Comparison of ENCODE assay signal across 17 cellular contexts in genomic region chr7:110595694-110596093, GRCh38.
DNase-seq lines count a peak whose midpoint lies in the region; ATAC-seq lines count a peak whose summit lies in the region.
"Had no signal": no experiment of that assay in that cellular context is flagged by ENCODE, and none has a peak within 500 bp of the region (broad histone marks: within the 10 kb centered on the region; RNA-seq: fewer than 3 reads in every experiment).

No MANE protein-coding gene starts in this region.

- POLR2A ChIA-PET in activated CD4-positive, alpha-beta T cell treated with anti-CD3 and anti-CD28 coated beads, Interleukin-2, amount 10 ng/mL, durations not matched to agents 7 days and 5 days (lab: Charles Lee) = no interaction called here
- POLR2A ChIA-PET in activated CD4-positive, alpha-beta T cell treated with anti-CD3 and anti-CD28 coated beads for 36 hours (lab: Charles Lee) = no interaction called here
- POLR2A ChIA-PET in activated CD8-positive, alpha-beta T cell treated with anti-CD3 and anti-CD28 coated beads, Interleukin-2, amount 10 ng/mL, durations not matched to agents 7 days and 5 days (lab: Charles Lee) = interaction anchor here (0.8 kb wide), 1 partner anchor 525 kb away, joined by 3 read pairs; no protein-coding TSS in a partner anchor

- H3K4me3 Mint-ChIP-seq in activated CD4-positive, alpha-beta T cell treated with anti-CD3 and anti-CD28 coated beads, Interleukin-2, amount 10 ng/mL, durations not matched to agents 7 days and 5 days = no peak overlapping the region
- H3K4me3 Mint-ChIP-seq in activated CD4-positive, alpha-beta T cell treated with anti-CD3 and anti-CD28 coated beads for 36 hours = no peak overlapping the region
- H3K4me3 Mint-ChIP-seq in activated CD8-positive, alpha-beta T cell treated with anti-CD3 and anti-CD28 coated beads, Interleukin-2, amount 10 ng/mL, durations not matched to agents 7 days and 5 days = no peak overlapping the region
- H3K4me3 Mint-ChIP-seq in stimulated activated memory B cell treated with anti-CD40 and anti-IgM and Interleukin-4, amounts not matched to agents 10 μg/mL and 1 μg/mL and 100 μg/mL, for 72 hours = no peak overlapping the region
- H3K4me3 Mint-ChIP-seq: activated T-helper 1 cell treated with anti-CD3 and anti-CD28 coated beads, Interleukin-12 subunit alpha, Interleukin-12 subunit beta, Interleukin-2, Interleukin-4 antibody, amounts not matched to agents 30 ng/mL and 10 ng/mL and 1 ng/mL, durations not matched to agents 14 hours and 24 hours and 36 hours had no signal

- ATAC-seq in activated CD4-positive, alpha-beta T cell treated with anti-CD3 and anti-CD28 coated beads for 36 hours = no peak
- ATAC-seq in activated CD8-positive, alpha-beta T cell treated with anti-CD3 and anti-CD28 coated beads, Interleukin-2, amount 10 ng/mL, durations not matched to agents 7 days and 5 days = no peak
- peak; percentile 20 for ATAC-seq in stimulated activated memory B cell treated with anti-CD40 and anti-IgM and Interleukin-4, amounts not matched to agents 10 μg/mL and 1 μg/mL and 100 μg/mL, for 72 hours
- no peak for ATAC-seq in GM19452 (IDR thresholded peaks at IDR 0.05; ENCODE audit: unreplicated experiment)

- H3K27me3 Mint-ChIP-seq in activated CD4-positive, alpha-beta T cell treated with anti-CD3 and anti-CD28 coated beads, Interleukin-2, amount 10 ng/mL, durations not matched to agents 7 days and 5 days = no peaks in the 10 kb centered on the region
- no peaks in the 10 kb centered on the region for H3K27me3 Mint-ChIP-seq in activated CD4-positive, alpha-beta T cell treated with anti-CD3 and anti-CD28 coated beads for 36 hours
- H3K27me3 Mint-ChIP-seq in activated CD8-positive, alpha-beta T cell treated with anti-CD3 and anti-CD28 coated beads, Interleukin-2, amount 10 ng/mL, durations not matched to agents 7 days and 5 days (ENCODE audit: low read depth) = no peaks in the 10 kb centered on the region
- H3K27me3 Mint-ChIP-seq in stimulated activated memory B cell treated with anti-CD40 and anti-IgM and Interleukin-4, amounts not matched to agents 10 μg/mL and 1 μg/mL and 100 μg/mL, for 72 hours = no peaks in the 10 kb centered on the region

- intact Hi-C loops in activated CD4-positive, alpha-beta T cell treated with anti-CD3 and anti-CD28 coated beads for 36 hours (cut with DNase I, micrococcal nuclease) = loop anchor here (1.0 to 5.0 kb wide), 2 partner anchors 503 to 892 kb away; no protein-coding TSS in a partner anchor

- H3K9me3 Mint-ChIP-seq in activated CD4-positive, alpha-beta T cell treated with anti-CD3 and anti-CD28 coated beads, Interleukin-2, amount 10 ng/mL, durations not matched to agents 7 days and 5 days = no peaks in the 10 kb centered on the region
- no peaks in the 10 kb centered on the region for H3K9me3 Mint-ChIP-seq in activated CD4-positive, alpha-beta T cell treated with anti-CD3 and anti-CD28 coated beads for 36 hours (ENCODE audit: low read depth)
- no peaks in the 10 kb centered on the region for H3K9me3 Mint-ChIP-seq in activated CD8-positive, alpha-beta T cell treated with anti-CD3 and anti-CD28 coated beads, Interleukin-2, amount 10 ng/mL, durations not matched to agents 7 days and 5 days (ENCODE audit: insufficient read depth)
- no peaks in the 10 kb centered on the region for H3K9me3 Mint-ChIP-seq in stimulated activated memory B cell treated with anti-CD40 and anti-IgM and Interleukin-4, amounts not matched to agents 10 μg/mL and 1 μg/mL and 100 μg/mL, for 72 hours
- H3K9me3 Mint-ChIP-seq: activated T-helper 1 cell treated with anti-CD3 and anti-CD28 coated beads, Interleukin-12 subunit alpha, Interleukin-12 subunit beta, Interleukin-2, Interleukin-4 antibody, amounts not matched to agents 30 ng/mL and 10 ng/mL and 1 ng/mL, durations not matched to agents 14 hours and 24 hours and 36 hours had no signal

- no peak overlapping the region for H3K27ac Mint-ChIP-seq in activated CD4-positive, alpha-beta T cell treated with anti-CD3 and anti-CD28 coated beads, Interleukin-2, amount 10 ng/mL, durations not matched to agents 7 days and 5 days
- H3K27ac Mint-ChIP-seq in activated CD4-positive, alpha-beta T cell treated with anti-CD3 and anti-CD28 coated beads for 36 hours = no peak overlapping the region
- H3K27ac Mint-ChIP-seq in activated CD8-positive, alpha-beta T cell treated with anti-CD3 and anti-CD28 coated beads, Interleukin-2, amount 10 ng/mL, durations not matched to agents 7 days and 5 days = no peak overlapping the region
- no peak overlapping the region for H3K27ac Mint-ChIP-seq in stimulated activated memory B cell treated with anti-CD40 and anti-IgM and Interleukin-4, amounts not matched to agents 10 μg/mL and 1 μg/mL and 100 μg/mL, for 72 hours
- H3K27ac Mint-ChIP-seq: activated T-helper 1 cell treated with anti-CD3 and anti-CD28 coated beads, Interleukin-12 subunit alpha, Interleukin-12 subunit beta, Interleukin-2, Interleukin-4 antibody, amounts not matched to agents 30 ng/mL and 10 ng/mL and 1 ng/mL, durations not matched to agents 14 hours and 24 hours and 36 hours had no signal

- H3K36me3 Mint-ChIP-seq in activated CD4-positive, alpha-beta T cell treated with anti-CD3 and anti-CD28 coated beads, Interleukin-2, amount 10 ng/mL, durations not matched to agents 7 days and 5 days (ENCODE audit: low read depth) = no peaks in the 10 kb centered on the region
- H3K36me3 Mint-ChIP-seq in activated CD4-positive, alpha-beta T cell treated with anti-CD3 and anti-CD28 coated beads for 36 hours (ENCODE audit: low read depth) = no peaks in the 10 kb centered on the region
- no peaks in the 10 kb centered on the region for H3K36me3 Mint-ChIP-seq in activated CD8-positive, alpha-beta T cell treated with anti-CD3 and anti-CD28 coated beads, Interleukin-2, amount 10 ng/mL, durations not matched to agents 7 days and 5 days (ENCODE audit: low read depth)
- H3K36me3 Mint-ChIP-seq in stimulated activated memory B cell treated with anti-CD40 and anti-IgM and Interleukin-4, amounts not matched to agents 10 μg/mL and 1 μg/mL and 100 μg/mL, for 72 hours = no peaks in the 10 kb centered on the region

- peaks cover 6% of the 10 kb centered on the region for H3K4me1 Mint-ChIP-seq in activated CD4-positive, alpha-beta T cell treated with anti-CD3 and anti-CD28 coated beads, Interleukin-2, amount 10 ng/mL, durations not matched to agents 7 days and 5 days
- no peaks in the 10 kb centered on the region for H3K4me1 Mint-ChIP-seq in activated CD4-positive, alpha-beta T cell treated with anti-CD3 and anti-CD28 coated beads for 36 hours
- peaks cover 11% of the 10 kb centered on the region for H3K4me1 Mint-ChIP-seq in activated CD8-positive, alpha-beta T cell treated with anti-CD3 and anti-CD28 coated beads, Interleukin-2, amount 10 ng/mL, durations not matched to agents 7 days and 5 days (ENCODE audit: low read depth)
- H3K4me1 Mint-ChIP-seq in stimulated activated memory B cell treated with anti-CD40 and anti-IgM and Interleukin-4, amounts not matched to agents 10 μg/mL and 1 μg/mL and 100 μg/mL, for 72 hours = no peaks in the 10 kb centered on the region

- CTCF ChIA-PET in activated CD4-positive, alpha-beta T cell treated with anti-CD3 and anti-CD28 coated beads, Interleukin-2, amount 10 ng/mL, durations not matched to agents 7 days and 5 days (lab: Charles Lee) = no interaction called here
- CTCF ChIA-PET in activated CD4-positive, alpha-beta T cell treated with anti-CD3 and anti-CD28 coated beads for 36 hours (lab: Charles Lee) = interaction anchor here (1.0 to 1.9 kb wide), 2 partner anchors 9 to 503 kb away, joined by 3 to 5 read pairs; no protein-coding TSS in a partner anchor
- CTCF ChIA-PET in activated CD8-positive, alpha-beta T cell treated with anti-CD3 and anti-CD28 coated beads, Interleukin-2, amount 10 ng/mL, durations not matched to agents 7 days and 5 days (lab: Charles Lee) = interaction anchor here (1.1 to 1.6 kb wide), 6 partner anchors 24 to 503 kb away, joined by 3 to 9 read pairs (median 4); no protein-coding TSS in a partner anchor

- peak; percentile 33 for DNase-seq in activated CD4-positive, alpha-beta T cell treated with anti-CD3 and anti-CD28 coated beads, Interleukin-2, amount 10 ng/mL, durations not matched to agents 7 days and 5 days
- no peak for DNase-seq in activated CD4-positive, alpha-beta T cell treated with anti-CD3 and anti-CD28 coated beads for 36 hours
- DNase-seq in NCI-H1694 treated with DMSO at 0.1 percent for 48 hours (lab: John Stamatoyannopoulos, UW) (peak; percentile 30), DMS114 treated with DMSO at 0.1 percent for 48 hours (lab: John Stamatoyannopoulos, UW; ENCODE audit: unreplicated experiment) (no peak), MV-4-11 (lab: John Stamatoyannopoulos, UW) (no peak)
- peak; percentile 26 for DNase-seq in activated CD8-positive, alpha-beta T cell treated with anti-CD3 and anti-CD28 coated beads, Interleukin-2, amount 10 ng/mL, durations not matched to agents 7 days and 5 days
- DNase-seq: activated CD4-positive, alpha-beta T cell treated with anti-CD3 and anti-CD28 coated beads for 48 hours; anterior cingulate cortex; colonic mucosa; H7; NCI-H1092 treated with DMSO at 0.1 percent for 48 hours; NCI-H446 treated with DMSO at 0.1 percent for 48 hours; stimulated activated CD4-positive, alpha-beta T cell treated with anti-CD3 and anti-CD28 coated beads, Interleukin-4, amount 100 ng/mL, for 24 hours; transverse colon had no signal

Comparison
In these comparisons a context has a peak if more than half of its experiments do, and no peak if none do; other contexts are left out.
1. DNase-seq: peak in activated CD4-positive, alpha-beta T cell treated with anti-CD3 and anti-CD28 coated beads, Interleukin-2, amount 10 ng/mL, durations not matched to agents 7 days and 5 days (single experiment), NCI-H1694 treated with DMSO at 0.1 percent for 48 hours (single experiment) and activated CD8-positive, alpha-beta T cell treated with anti-CD3 and anti-CD28 coated beads, Interleukin-2, amount 10 ng/mL, durations not matched to agents 7 days and 5 days (single experiment); none in activated CD4-positive, alpha-beta T cell treated with anti-CD3 and anti-CD28 coated beads for 36 hours (single experiment), DMS114 treated with DMSO at 0.1 percent for 48 hours (single experiment) and MV-4-11 (single experiment).